Comparison of ENCODE assay signal across 9 cellular contexts in the genomic region with DNA sequence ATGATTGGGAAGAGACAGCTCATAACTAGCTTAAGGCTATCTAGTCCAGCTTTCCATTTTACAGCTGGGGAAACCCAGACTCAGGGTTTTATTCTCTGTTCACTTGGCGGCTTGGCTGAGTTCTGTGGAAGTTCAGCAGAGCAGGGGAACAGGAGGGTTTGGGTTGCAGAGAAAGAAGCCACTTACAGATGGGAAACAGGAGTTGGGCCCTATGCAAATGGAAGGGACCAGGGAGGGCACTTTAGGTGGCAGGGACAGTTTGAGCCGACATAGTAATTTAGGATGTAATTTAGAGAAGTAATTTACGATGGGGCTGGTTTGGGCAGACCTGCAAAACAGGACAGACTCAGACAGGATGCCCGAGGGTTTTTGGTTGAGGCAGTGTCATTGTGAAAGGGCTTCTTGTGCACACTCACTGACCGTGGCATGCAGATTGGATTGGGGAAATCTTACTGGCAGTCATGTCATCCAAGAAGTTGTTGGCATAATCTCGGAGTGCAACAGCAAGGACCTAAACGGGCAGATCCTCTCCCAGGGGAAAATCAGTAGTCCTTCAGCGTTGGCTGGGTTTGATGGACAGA. TPM values are rescaled to one million over a fixed set of nuclear protein-coding genes. Genes with fewer than 3 reads are reported as not detected.
A peak's percentile ranks its signal among the peaks of the same experiment; 100 is the strongest.
DNase-seq lines count a peak whose midpoint lies in the region; ATAC-seq and TF ChIP-seq lines count a peak whose summit lies in the region.
"Had no signal": no experiment of that assay in that cellular context is flagged by ENCODE, and none has a peak within 500 bp of the region (broad histone marks: within the 10 kb centered on the region; RNA-seq: fewer than 3 reads in every experiment).

No MANE protein-coding gene starts in this region.

- no peak for ATAC-seq in CD4-positive, CD25-positive, alpha-beta regulatory T cell (ENCODE audit: low read depth in 2 of 2)
- ATAC-seq in GM21529 (IDR thresholded peaks at IDR 0.05; ENCODE audit: unreplicated experiment) (peak; percentile 29), lower lobe of right lung (no peak), Right ventricle myocardium inferior (no peak)

- no peaks in the 10 kb centered on the region for H3K27me3 ChIP-seq in CD4-positive, CD25-positive, alpha-beta regulatory T cell (ENCODE audit: control insufficient read depth, insufficient read depth, low read length)
- no peaks in the 10 kb centered on the region for H3K27me3 ChIP-seq in lower lobe of right lung (ENCODE audit: low read depth)

- peak overlapping the region; percentile 97 for H3K27ac ChIP-seq in CD4-positive, CD25-positive, alpha-beta regulatory T cell (ENCODE audit: insufficient read depth, low read length, poor library complexity, severe bottlenecking)
- peak overlapping the region; percentile 84 for H3K27ac ChIP-seq in lower lobe of right lung

- H3K4me1 ChIP-seq in CD4-positive, CD25-positive, alpha-beta regulatory T cell (ENCODE audit: control insufficient read depth, insufficient read depth, low read length, poor library complexity, severe bottlenecking): peaks cover 90% of the 10 kb centered on the region
- H3K4me1 ChIP-seq in lower lobe of right lung: peaks cover 23% of the 10 kb centered on the region

- peak overlapping the region; percentile 45 for H3K4me3 ChIP-seq in CD4-positive, CD25-positive, alpha-beta regulatory T cell (ENCODE audit: low read depth, low read length)
- no peak overlapping the region for H3K4me3 ChIP-seq in lower lobe of right lung

- H3K4me3 Mint-ChIP-seq in CD4-positive, CD25-positive, alpha-beta regulatory T cell: peak overlapping the region in 3 of 4 donors; percentile 18 to 81 (median 79)

- no peaks in the 10 kb centered on the region for H3K9me3 Mint-ChIP-seq in CD4-positive, CD25-positive, alpha-beta regulatory T cell

- peaks cover 37 to 96% (median 82%) of the 10 kb centered on the region in 4 donors for H3K4me1 Mint-ChIP-seq in CD4-positive, CD25-positive, alpha-beta regulatory T cell

- intact Hi-C loops in lower lobe of right lung (cut with DNase I): no loop called here
- intact Hi-C loops in Right ventricle myocardium inferior (cut with DNase I): no loop called here

- no peaks in the 10 kb centered on the region for H3K27me3 Mint-ChIP-seq in CD4-positive, CD25-positive, alpha-beta regulatory T cell

- H3K36me3 Mint-ChIP-seq in CD4-positive, CD25-positive, alpha-beta regulatory T cell: peaks cover 38% of the 10 kb centered on the region

- TF ChIP-seq CTCF in lower lobe of right lung (IDR thresholded peaks at IDR 0.05): no peak

- H3K27ac Mint-ChIP-seq in CD4-positive, CD25-positive, alpha-beta regulatory T cell: peak overlapping the region; percentile 98 to 100 (median 99)

- H3K9me3 ChIP-seq in CD4-positive, CD25-positive, alpha-beta regulatory T cell (ENCODE audit: control insufficient read depth in 2 of 2, low read length in 2 of 2): no peaks in the 10 kb centered on the region
- H3K9me3 ChIP-seq in lower lobe of right lung: no peaks in the 10 kb centered on the region

- peak in 1 of 3 donors; percentile 65 for DNase-seq in CD4-positive, CD25-positive, alpha-beta regulatory T cell
- peak; percentile 42 to 62 for DNase-seq in activated CD4-positive, alpha-beta T cell treated with anti-CD3 and anti-CD28 coated beads, Interleukin-2, amount 50 U/mL, for 48 hours
- DNase-seq in lower lobe of right lung: no peak
- DNase-seq in amniotic stem cell (lab: John Stamatoyannopoulos, UW): no peak
- no peak for DNase-seq in NCI-H1092 (lab: John Stamatoyannopoulos, UW)
- DNase-seq in Right ventricle myocardium inferior (ENCODE audit: missing footprints): no peak
- DNase-seq in NCI-H1105 (lab: John Stamatoyannopoulos, UW): no peak
- DNase-seq: DND-41 had no signal

- peaks cover 8% of the 10 kb centered on the region for H3K36me3 ChIP-seq in CD4-positive, CD25-positive, alpha-beta regulatory T cell (ENCODE audit: control insufficient read depth, insufficient read depth, low read length)
- peaks cover 11% of the 10 kb centered on the region for H3K36me3 ChIP-seq in lower lobe of right lung

RNA-seq across cellular contexts. Expression of gene GPR183, which starts 47.3 kb away (rescaled TPM):
- total RNA-seq in CD4-positive, CD25-positive, alpha-beta regulatory T cell: 206 TPM
- polyA plus RNA-seq in CD4-positive, CD25-positive, alpha-beta regulatory T cell: 100 to 1,000 TPM; 262 to 418 (median 324) TPM
- total RNA-seq in lower lobe of right lung (9.0 TPM), Right ventricle myocardium inferior (2.7 TPM)

Comparison
In these comparisons a context has a peak if more than half of its experiments do, and no peak if none do; other contexts are left out.
1. DNase-seq: peak in activated CD4-positive, alpha-beta T cell treated with anti-CD3 and anti-CD28 coated beads, Interleukin-2, amount 50 U/mL, for 48 hours (2 of 2); none in lower lobe of right lung (single experiment), amniotic stem cell (single experiment), NCI-H1092 (single experiment), Right ventricle myocardium inferior (single experiment) and NCI-H1105 (single experiment).
2. RNA of gene GPR183, which starts 47.3 kb away (total RNA-seq): 206 TPM in CD4-positive, CD25-positive, alpha-beta regulatory T cell (single experiment); 9.0 TPM in lower lobe of right lung (single experiment) and 2.7 TPM in Right ventricle myocardium inferior (single experiment); every median in the first group is over 10 times any median in the second.